ENCODE assay signal across 24 cellular contexts in genomic region chr10:64537112-64537511, GRCh38.
"Had no signal": no experiment of that assay in that cellular context is flagged by ENCODE, and none has a peak within 500 bp of the region (broad histone marks: within the 10 kb centered on the region; RNA-seq: fewer than 3 reads in every experiment).

No MANE protein-coding gene starts in this region.

- ATAC-seq: effector memory CD8-positive, alpha-beta T cell; left cardiac atrium; lower lobe of right lung; psoas muscle; right lobe of liver; stimulated activated effector memory CD8-positive, alpha-beta T cell treated with anti-CD3 and anti-CD28 coated beads, Interleukin-12 subunit alpha, Interleukin-12 subunit beta, amount 100 ng/mL, for 72 hours; stimulated activated naive CD8-positive, alpha-beta T cell treated with anti-CD3 and anti-CD28 coated beads, Interleukin-15, Interleukin-2, amounts not matched to agents 100 U/mL and 50 U/mL, for 24 hours had no signal

- H3K27ac ChIP-seq: epithelial cell of prostate, esophagus squamous epithelium, hepatocyte, left ventricle myocardium inferior, lower lobe of right lung, parathyroid adenoma, psoas muscle, right lobe of liver, uterus had no signal

- H3K9me3 Mint-ChIP-seq: nephron had no signal

- H3K27me3 Mint-ChIP-seq: effector memory CD8-positive, alpha-beta T cell; naive B cell had no signal

- H3K27ac Mint-ChIP-seq: effector memory CD8-positive, alpha-beta T cell; naive B cell; nephron; stimulated activated effector memory CD8-positive, alpha-beta T cell treated with anti-CD3 and anti-CD28 coated beads, Interleukin-12 subunit alpha, Interleukin-12 subunit beta, amount 100 ng/mL, for 72 hours had no signal

- H3K4me1 ChIP-seq: esophagus squamous epithelium, left ventricle myocardium inferior, lower lobe of right lung, parathyroid adenoma, psoas muscle, right lobe of liver, uterus had no signal

- H3K4me1 Mint-ChIP-seq: naive B cell; nephron; stimulated activated effector memory CD8-positive, alpha-beta T cell treated with anti-CD3 and anti-CD28 coated beads, Interleukin-12 subunit alpha, Interleukin-12 subunit beta, amount 100 ng/mL, for 72 hours had no signal

- H3K9me3 ChIP-seq: esophagus squamous epithelium, left ventricle myocardium inferior, lower lobe of right lung, psoas muscle, right lobe of liver, uterus had no signal

- H3K4me3 Mint-ChIP-seq: effector memory CD8-positive, alpha-beta T cell; naive B cell; nephron; stimulated activated effector memory CD8-positive, alpha-beta T cell treated with anti-CD3 and anti-CD28 coated beads, Interleukin-12 subunit alpha, Interleukin-12 subunit beta, amount 100 ng/mL, for 72 hours had no signal

- DNase-seq: effector memory CD8-positive, alpha-beta T cell; esophagus squamous epithelium; foreskin fibroblast; head of caudate nucleus; kidney; left cardiac atrium; left ventricle myocardium inferior; lower lobe of right lung; mesenchymal stem cell; naive B cell; occipital lobe; psoas muscle; retina; right lobe of liver; stimulated activated CD4-positive, alpha-beta T cell treated with anti-CD3 and anti-CD28 coated beads, Interleukin-4, amount 100 ng/mL, for 1 hour; stimulated activated CD8-positive, alpha-beta memory T cell treated with anti-CD3 and anti-CD28 coated beads, Interleukin-4, amount 100 ng/mL, for 48 hours; stimulated activated naive CD8-positive, alpha-beta T cell treated with anti-CD3 and anti-CD28 coated beads, Interleukin-15, Interleukin-2, amounts not matched to agents 100 U/mL and 50 U/mL, for 24 hours; trophoblast cell; uterus had no signal

- H3K36me3 Mint-ChIP-seq: naive B cell; stimulated activated effector memory CD8-positive, alpha-beta T cell treated with anti-CD3 and anti-CD28 coated beads, Interleukin-12 subunit alpha, Interleukin-12 subunit beta, amount 100 ng/mL, for 72 hours had no signal

- H3K27me3 ChIP-seq: esophagus squamous epithelium, hepatocyte, right lobe of liver, uterus had no signal

- H3K4me3 ChIP-seq: esophagus squamous epithelium, hepatocyte, left ventricle myocardium inferior, lower lobe of right lung, psoas muscle, right lobe of liver, uterus had no signal

- H3K36me3 ChIP-seq: esophagus squamous epithelium, left ventricle myocardium inferior, lower lobe of right lung, right lobe of liver, uterus had no signal
